ENCODE assay signal across 12 cellular contexts in the genomic region with DNA sequence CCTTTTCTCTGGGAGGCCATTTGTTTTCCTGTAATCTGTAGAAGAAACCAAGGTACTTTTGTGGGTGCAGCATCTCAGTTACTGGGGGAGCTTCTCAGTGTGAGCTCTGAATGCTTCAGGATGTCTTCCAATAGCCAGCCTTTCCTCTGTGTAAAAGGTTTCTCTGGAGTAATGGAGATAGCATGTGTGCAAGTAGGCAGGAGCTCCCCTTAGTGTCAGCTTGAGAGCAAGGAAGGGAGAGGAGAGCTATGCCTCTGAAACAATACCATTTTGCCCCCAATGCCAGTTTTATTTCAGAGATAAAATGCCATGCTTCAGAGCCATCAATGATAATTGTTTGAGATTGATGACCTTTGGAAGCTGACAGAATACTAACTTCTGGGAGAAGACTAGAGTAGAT.
A peak's percentile ranks its signal among the peaks of the same experiment; 100 is the strongest.
DNase-seq lines count a peak whose midpoint lies in the region; ATAC-seq and TF ChIP-seq lines count a peak whose summit lies in the region.
"Had no signal": no experiment of that assay in that cellular context is flagged by ENCODE, and none has a peak within 500 bp of the region (broad histone marks: within the 10 kb centered on the region; RNA-seq: fewer than 3 reads in every experiment).

No MANE protein-coding gene starts in this region.

- no peaks in the 10 kb centered on the region for H3K27me3 ChIP-seq in BJ (ENCODE audit: control insufficient read depth, insufficient read depth, low read length)
- no peaks in the 10 kb centered on the region for H3K27me3 ChIP-seq in Panc1 (ENCODE audit: control insufficient read depth, insufficient read depth, low read length)
- H3K27me3 ChIP-seq in parathyroid adenoma (ENCODE audit: control insufficient read depth, insufficient read depth, low read length) = no peaks in the 10 kb centered on the region
- no peaks in the 10 kb centered on the region for H3K27me3 ChIP-seq in aorta (ENCODE audit: control insufficient read depth in 1 of 2, insufficient read depth in 2 of 2, low read length in 1 of 2)
- H3K27me3 ChIP-seq: neutrophil had no signal

- H3K4me3 ChIP-seq in BJ (ENCODE audit: low read depth, low read length) (no peak overlapping the region), Panc1 (ENCODE audit: low read depth in 2 of 2, low read length in 2 of 2) (no peak overlapping the region), fibroblast of pulmonary artery (replicated peaks; ENCODE audit: low read depth, low read length) (no peak overlapping the region), parathyroid adenoma (ENCODE audit: low read depth, low read length) (peak overlapping the region; percentile 33), aorta (ENCODE audit: low read length in 2 of 2) (no peak overlapping the region)

- POLR2A ChIA-PET in BJ (lab: Charles Lee) (interaction anchor here (0.6 to 0.9 kb wide), 2 partner anchors 23 to 233 kb away, joined by 3 read pairs; no protein-coding TSS in a partner anchor), Panc1 (lab: Charles Lee) (no interaction called here)

- H3K4me1 ChIP-seq in Panc1 (ENCODE audit: control insufficient read depth, insufficient read depth, low read length) (no peaks in the 10 kb centered on the region), parathyroid adenoma (peaks cover 68% of the 10 kb centered on the region), aorta (ENCODE audit: control insufficient read depth in 1 of 2, insufficient read depth in 2 of 2, low read length in 2 of 2) (peaks cover 0 to 4% of the 10 kb centered on the region in 2 donors)

- H3K27ac ChIP-seq in Panc1 (ENCODE audit: low read length) (no peak overlapping the region), parathyroid adenoma (peak overlapping the region; percentile 96), aorta (ENCODE audit: low read depth in 1 of 2, low read length in 2 of 2) (peak overlapping the region in 1 of 2 donors; percentile 84)
- H3K27ac ChIP-seq: neutrophil had no signal

- H3K9me3 ChIP-seq in Panc1 (ENCODE audit: control insufficient read depth, insufficient read depth, low read depth, low read length) = no peaks in the 10 kb centered on the region
- no peaks in the 10 kb centered on the region for H3K9me3 ChIP-seq in parathyroid adenoma (ENCODE audit: control insufficient read depth, low read length)
- H3K9me3 ChIP-seq in aorta (ENCODE audit: control insufficient read depth, low read length) = no peaks in the 10 kb centered on the region
- H3K9me3 ChIP-seq: neutrophil had no signal

- no TSS peak for BruUV-seq in Panc1 (replicated peaks; lab: Mats Ljungman, UMichigan)

- H3K79me2 ChIP-seq in parathyroid adenoma = peaks cover 8% of the 10 kb centered on the region

- ATAC-seq in Panc1 (no peak), HG02763 (IDR thresholded peaks at IDR 0.05; ENCODE audit: unreplicated experiment) (no peak), GM21825 (IDR thresholded peaks at IDR 0.05; ENCODE audit: unreplicated experiment) (no peak), aorta (ENCODE audit: low FRiP score) (no peak)

- in situ Hi-C loops in Panc1 (cut with HindIII; ENCODE audit: low pct_unique_long_range_greater_than_20kb, low sequenced_read_pairs) = no loop called here

- no peak for DNase-seq in BJ (ENCODE audit: low read depth)
- DNase-seq in Panc1 (ENCODE audit: low read depth, low spot score) = no peak
- DNase-seq in fibroblast of pulmonary artery (ENCODE audit: low read depth) = peak; percentile 48
- DNase-seq in GOT3 (lab: John Stamatoyannopoulos, UW) = no peak
- DNase-seq in aorta = no peak
- DNase-seq: activated naive CD4-positive, alpha-beta T cell treated with anti-CD3 and anti-CD28 coated beads for 36 hours; DMS153; NCI-H1092 had no signal

- no peaks in the 10 kb centered on the region for H3K36me3 ChIP-seq in BJ (ENCODE audit: control insufficient read depth, insufficient read depth, low read length)
- H3K36me3 ChIP-seq in Panc1 (ENCODE audit: control insufficient read depth, insufficient read depth, low read length) = no peaks in the 10 kb centered on the region
- no peaks in the 10 kb centered on the region for H3K36me3 ChIP-seq in parathyroid adenoma (ENCODE audit: control insufficient read depth, insufficient read depth, low read length)
- H3K36me3 ChIP-seq in aorta (ENCODE audit: control insufficient read depth in 1 of 2, insufficient read depth in 2 of 2, low read length in 1 of 2) = no peaks in the 10 kb centered on the region
- H3K36me3 ChIP-seq: neutrophil had no signal

- CTCF ChIA-PET in BJ (lab: Yijun Ruan, JAX) (interaction anchor here (0.5 to 3.6 kb wide), 17 partner anchors 10 to 300 kb away, joined by 3 to 31 read pairs (median 4); no protein-coding TSS in a partner anchor), Panc1 (lab: Charles Lee) (no interaction called here)

- H3K4me2 ChIP-seq in parathyroid adenoma (ENCODE audit: low read length) = peak overlapping the region; percentile 39

- intact Hi-C loops in Panc1 (cut with micrococcal nuclease; ENCODE audit: unreplicated experiment) (no loop called here), aorta (cut with DNase I) (no loop called here)

- H2AFZ ChIP-seq in parathyroid adenoma = peak overlapping the region; percentile 67

- H3K9ac ChIP-seq in parathyroid adenoma = no peak overlapping the region

- peak; percentile 53 for TF ChIP-seq CTCF in BJ (IDR thresholded peaks at IDR 0.05; ENCODE audit: insufficient read depth, low read depth, low read length)
- TF ChIP-seq CTCF in Panc1 (IDR thresholded peaks at IDR 0.05) = peak; percentile 39
- peak; percentile 33 for TF ChIP-seq CTCF in fibroblast of pulmonary artery (IDR thresholded peaks at IDR 0.05; ENCODE audit: low read length, missing control alignments)
- peak; percentile 62 for TF ChIP-seq CTCF in parathyroid adenoma (IDR thresholded peaks at IDR 0.05)
